In the genomic region with DNA sequence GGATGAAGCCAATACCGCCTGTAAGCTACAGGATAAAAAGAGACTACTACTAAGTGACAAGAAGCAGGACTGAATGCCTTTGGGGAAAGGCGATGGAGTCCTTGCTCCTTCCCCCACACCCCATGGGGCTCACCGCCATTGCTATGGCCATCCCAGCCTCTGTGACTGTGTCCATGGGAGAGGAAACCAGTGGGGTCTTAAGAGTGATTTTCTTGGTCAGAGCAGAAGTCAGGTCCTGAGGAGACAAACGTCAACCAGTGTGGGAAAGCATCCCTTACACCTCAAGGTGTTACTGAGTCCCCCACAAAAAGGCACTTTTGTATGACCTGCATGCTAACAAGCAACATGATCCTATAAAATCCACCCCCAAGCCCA, we compare ENCODE assay signal across 8 cellular contexts. TPM values are rescaled to one million over a fixed set of nuclear protein-coding genes. Genes with fewer than 3 reads are reported as not detected.
A peak's percentile ranks its signal among the peaks of the same experiment; 100 is the strongest.
DNase-seq lines count a peak whose midpoint lies in the region; ATAC-seq lines count a peak whose summit lies in the region.

No MANE protein-coding gene starts in this region.

- H3K27me3 Mint-ChIP-seq in T-helper 1 cell treated with Interleukin-12 subunit alpha and Interleukin-12 subunit beta and Interleukin-4 antibody, amounts not matched to agents 30 μg/mL and 1 μg/mL, for 36 hours (ENCODE audit: low read depth) = no peaks in the 10 kb centered on the region
- no peaks in the 10 kb centered on the region for H3K27me3 Mint-ChIP-seq in activated CD8-positive, alpha-beta T cell treated with anti-CD3 and anti-CD28 coated beads, Interleukin-2, amount 10 ng/mL, durations not matched to agents 7 days and 5 days (ENCODE audit: low read depth)
- H3K27me3 Mint-ChIP-seq in stimulated activated naive B cell treated with anti-CD40 and anti-IgM and Interleukin-4, amounts not matched to agents 10 μg/mL and 1 μg/mL and 100 μg/mL, for 72 hours = no peaks in the 10 kb centered on the region

- CTCF ChIA-PET in activated CD8-positive, alpha-beta T cell treated with anti-CD3 and anti-CD28 coated beads, Interleukin-2, amount 10 ng/mL, durations not matched to agents 7 days and 5 days (lab: Charles Lee) = interaction anchor here (0.8 to 2.2 kb wide), 5 partner anchors 8 to 65 kb away, joined by 3 to 23 read pairs (median 8); partner anchors contain the start of genes P4HTM and QRICH1

- H3K36me3 Mint-ChIP-seq in T-helper 1 cell treated with Interleukin-12 subunit alpha and Interleukin-12 subunit beta and Interleukin-4 antibody, amounts not matched to agents 30 μg/mL and 1 μg/mL, for 36 hours (ENCODE audit: low read depth) = peaks cover 49% of the 10 kb centered on the region
- H3K36me3 Mint-ChIP-seq in activated CD8-positive, alpha-beta T cell treated with anti-CD3 and anti-CD28 coated beads, Interleukin-2, amount 10 ng/mL, durations not matched to agents 7 days and 5 days (ENCODE audit: low read depth) = peaks cover 84% of the 10 kb centered on the region
- peaks cover 75 to 82% of the 10 kb centered on the region in 2 donors for H3K36me3 Mint-ChIP-seq in stimulated activated naive B cell treated with anti-CD40 and anti-IgM and Interleukin-4, amounts not matched to agents 10 μg/mL and 1 μg/mL and 100 μg/mL, for 72 hours

- peak overlapping the region; percentile 95 for H3K27ac Mint-ChIP-seq in T-helper 1 cell treated with Interleukin-12 subunit alpha and Interleukin-12 subunit beta and Interleukin-4 antibody, amounts not matched to agents 30 μg/mL and 1 μg/mL, for 36 hours
- peak overlapping the region; percentile 96 for H3K27ac Mint-ChIP-seq in activated CD8-positive, alpha-beta T cell treated with anti-CD3 and anti-CD28 coated beads, Interleukin-2, amount 10 ng/mL, durations not matched to agents 7 days and 5 days
- H3K27ac Mint-ChIP-seq in stimulated activated naive B cell treated with anti-CD40 and anti-IgM and Interleukin-4, amounts not matched to agents 10 μg/mL and 1 μg/mL and 100 μg/mL, for 72 hours = peak overlapping the region; percentile 100

- H3K9me3 Mint-ChIP-seq in T-helper 1 cell treated with Interleukin-12 subunit alpha and Interleukin-12 subunit beta and Interleukin-4 antibody, amounts not matched to agents 30 μg/mL and 1 μg/mL, for 36 hours = no peaks in the 10 kb centered on the region
- no peaks in the 10 kb centered on the region for H3K9me3 Mint-ChIP-seq in activated CD8-positive, alpha-beta T cell treated with anti-CD3 and anti-CD28 coated beads, Interleukin-2, amount 10 ng/mL, durations not matched to agents 7 days and 5 days (ENCODE audit: insufficient read depth)
- H3K9me3 Mint-ChIP-seq in stimulated activated naive B cell treated with anti-CD40 and anti-IgM and Interleukin-4, amounts not matched to agents 10 μg/mL and 1 μg/mL and 100 μg/mL, for 72 hours = no peaks in the 10 kb centered on the region

- H3K4me3 ChIP-seq in iPS-11a (ENCODE audit: low read depth, low read length) = peak overlapping the region; percentile 45

- H3K4me3 Mint-ChIP-seq in T-helper 1 cell treated with Interleukin-12 subunit alpha and Interleukin-12 subunit beta and Interleukin-4 antibody, amounts not matched to agents 30 μg/mL and 1 μg/mL, for 36 hours = peak overlapping the region; percentile 90
- peak overlapping the region; percentile 92 for H3K4me3 Mint-ChIP-seq in activated CD8-positive, alpha-beta T cell treated with anti-CD3 and anti-CD28 coated beads, Interleukin-2, amount 10 ng/mL, durations not matched to agents 7 days and 5 days
- H3K4me3 Mint-ChIP-seq in stimulated activated naive B cell treated with anti-CD40 and anti-IgM and Interleukin-4, amounts not matched to agents 10 μg/mL and 1 μg/mL and 100 μg/mL, for 72 hours = peak overlapping the region; percentile 94 to 98

- DNase-seq in T-helper 1 cell = no peak
- no peak for DNase-seq in activated CD8-positive, alpha-beta T cell treated with anti-CD3 and anti-CD28 coated beads, Interleukin-2, amount 10 ng/mL, durations not matched to agents 7 days and 5 days
- DNase-seq in stimulated activated naive B cell treated with anti-CD40 and anti-IgM and Interleukin-4, amounts not matched to agents 10 μg/mL and 1 μg/mL and 100 μg/mL, for 72 hours = no peak
- DNase-seq in GF-D8 (lab: John Stamatoyannopoulos, UW) = no peak

- peaks cover 31% of the 10 kb centered on the region for H3K4me1 Mint-ChIP-seq in T-helper 1 cell treated with Interleukin-12 subunit alpha and Interleukin-12 subunit beta and Interleukin-4 antibody, amounts not matched to agents 30 μg/mL and 1 μg/mL, for 36 hours (ENCODE audit: low read depth)
- peaks cover 58% of the 10 kb centered on the region for H3K4me1 Mint-ChIP-seq in activated CD8-positive, alpha-beta T cell treated with anti-CD3 and anti-CD28 coated beads, Interleukin-2, amount 10 ng/mL, durations not matched to agents 7 days and 5 days (ENCODE audit: low read depth)
- peaks cover 53 to 69% of the 10 kb centered on the region in 2 donors for H3K4me1 Mint-ChIP-seq in stimulated activated naive B cell treated with anti-CD40 and anti-IgM and Interleukin-4, amounts not matched to agents 10 μg/mL and 1 μg/mL and 100 μg/mL, for 72 hours

- POLR2A ChIA-PET in activated CD8-positive, alpha-beta T cell treated with anti-CD3 and anti-CD28 coated beads, Interleukin-2, amount 10 ng/mL, durations not matched to agents 7 days and 5 days (lab: Charles Lee) = interaction anchor here (0.7 to 2.2 kb wide), 6 partner anchors 9 to 311 kb away, joined by 3 to 22 read pairs (median 8); partner anchors contain the start of genes DALRD3, IP6K2, P4HTM and WDR6

- no peak for ATAC-seq in activated CD8-positive, alpha-beta T cell treated with anti-CD3 and anti-CD28 coated beads, Interleukin-2, amount 10 ng/mL, durations not matched to agents 7 days and 5 days
- no peak for ATAC-seq in stimulated activated naive B cell treated with anti-CD40 and anti-IgM and Interleukin-4, amounts not matched to agents 10 μg/mL and 1 μg/mL and 100 μg/mL, for 72 hours (replicated peaks)
- ATAC-seq in HG02678 (IDR thresholded peaks at IDR 0.05; ENCODE audit: unreplicated experiment) (no peak), HG02970 (IDR thresholded peaks at IDR 0.05; ENCODE audit: low FRiP score, unreplicated experiment) (no peak)

RNA-seq across cellular contexts. Expression of gene IMPDH2, which starts 0.9 kb away (rescaled TPM):
- total RNA-seq in activated CD8-positive, alpha-beta T cell treated with anti-CD3 and anti-CD28 coated beads, Interleukin-2, amount 10 ng/mL, durations not matched to agents 7 days and 5 days = 100 to 1,000 TPM; 227 to 229 TPM

RNA-seq across cellular contexts. Expression of gene NDUFAF3, which starts 6.4 kb away (rescaled TPM):
- 10 to 100 TPM; 92.1 to 93.7 TPM for total RNA-seq in activated CD8-positive, alpha-beta T cell treated with anti-CD3 and anti-CD28 coated beads, Interleukin-2, amount 10 ng/mL, durations not matched to agents 7 days and 5 days

RNA-seq across cellular contexts. Expression of gene DALRD3, which starts 9.9 kb away (rescaled TPM):
- 10 to 100 TPM; 24.7 to 25.4 TPM for total RNA-seq in activated CD8-positive, alpha-beta T cell treated with anti-CD3 and anti-CD28 coated beads, Interleukin-2, amount 10 ng/mL, durations not matched to agents 7 days and 5 days

RNA-seq across cellular contexts. Expression of gene WDR6, which starts 21.1 kb away (rescaled TPM):
- 100 to 1,000 TPM; 134 to 140 TPM for total RNA-seq in activated CD8-positive, alpha-beta T cell treated with anti-CD3 and anti-CD28 coated beads, Interleukin-2, amount 10 ng/mL, durations not matched to agents 7 days and 5 days

RNA-seq across cellular contexts. Expression of gene P4HTM, which starts 38.2 kb away (rescaled TPM):
- total RNA-seq in activated CD8-positive, alpha-beta T cell treated with anti-CD3 and anti-CD28 coated beads, Interleukin-2, amount 10 ng/mL, durations not matched to agents 7 days and 5 days = 10 to 100 TPM; 35.2 to 39.6 TPM
